In genomic region chr1:9942939-9943807, GRCh38 we compare ENCODE assay signal across 8 cellular contexts. TPM values are rescaled to one million over a fixed set of nuclear protein-coding genes. Genes with fewer than 3 reads are reported as not detected.
A peak's percentile ranks its signal among the peaks of the same experiment; 100 is the strongest.
DNase-seq lines count a peak whose midpoint lies in the region; ATAC-seq and TF ChIP-seq lines count a peak whose summit lies in the region.

LZIC (minus strand) TSS chr1:9943391; CDS start chr1:9936619, 6,772 bp downstream.
NMNAT1 (plus strand) TSS chr1:9943475; CDS start chr1:9972074, 28,599 bp downstream.

- peak within 1 kb of the TSS; percentile 33 to 97 (median 92) for H3K27ac ChIP-seq in heart right ventricle
- H3K27ac ChIP-seq in transverse colon = peak within 1 kb of the TSS; percentile 92 to 94 (median 94)

- DNase-seq in GM12865 (ENCODE audit: low read depth) = peak; percentile 98
- DNase-seq in NCI-H128 (lab: John Stamatoyannopoulos, UW; ENCODE audit: unreplicated experiment) = peak; percentile 89
- DNase-seq in SW480 (ENCODE audit: low spot score) = peak; percentile 89
- DNase-seq in adipocyte (ENCODE audit: low read depth) = peak; percentile 98
- DNase-seq in heart right ventricle = peak; percentile 92 to 93
- DNase-seq in pons (ENCODE audit: low spot score) = peak; percentile 89
- peak; percentile 95 for DNase-seq in transverse colon

- no peaks in the 10 kb centered on the region for H3K9me3 ChIP-seq in adipocyte (ENCODE audit: control insufficient read depth, low read length)
- no peaks in the 10 kb centered on the region for H3K9me3 ChIP-seq in heart right ventricle
- H3K9me3 ChIP-seq in transverse colon = no peaks in the 10 kb centered on the region

- H3K27me3 ChIP-seq in adipocyte (replicated peaks; ENCODE audit: control insufficient read depth, insufficient read depth, low read length) (no peaks in the 10 kb centered on the region), heart right ventricle (no peaks in the 10 kb centered on the region), transverse colon (no peaks in the 10 kb centered on the region)

- in situ Hi-C loops in transverse colon (cut with MboI; ENCODE audit: low pct_ligation_motif_present in 1 of 4, low pct_unique_long_range_greater_than_20kb in 1 of 4, low sequenced_read_pairs in 3 of 4) = loop anchor here in 1 of 4 donors (10.0 kb wide), 1 partner anchor 68 kb away; no protein-coding TSS in a partner anchor

- peaks cover 7% of the 10 kb centered on the region for H3K4me1 ChIP-seq in adipocyte (ENCODE audit: control insufficient read depth, insufficient read depth, low read length)
- peaks cover 4 to 32% (median 18%) of the 10 kb centered on the region in 9 donors for H3K4me1 ChIP-seq in heart right ventricle
- peaks cover 4 to 26% (median 15%) of the 10 kb centered on the region in 4 donors for H3K4me1 ChIP-seq in transverse colon

- peak within 1 kb of the TSS; percentile 98 for H3K9ac ChIP-seq in adipocyte (ENCODE audit: low read length)

- TF ChIP-seq CTCF in GM12865 (IDR thresholded peaks at IDR 0.05; ENCODE audit: insufficient read depth, low read depth, low read length, missing control alignments) (no peak), heart right ventricle (IDR thresholded peaks at IDR 0.05) (peak in 1 of 9 donors; percentile 12), transverse colon (IDR thresholded peaks at IDR 0.05) (peak in 2 of 5 experiments; percentile 17 to 25)

- 0% methylated on average over 55 of the region's 55 CpGs for WGBS in heart right ventricle, 2 donors
- WGBS in transverse colon (ENCODE audit: low coverage in 1 of 2), 2 donors = 0% methylated on average over 49 of the region's 55 CpGs; no CpG with 5 or more reads in 1 of the 2 donors

- TF ChIP-seq POLR2A in transverse colon (IDR thresholded peaks at IDR 0.05) = peak; percentile 97

- H3K4me3 ChIP-seq in GM12865 (ENCODE audit: low read depth, low read length) (peak within 1 kb of the TSS; percentile 97), adipocyte (ENCODE audit: low read length) (peak within 1 kb of the TSS; percentile 99), heart right ventricle (peak within 1 kb of the TSS; percentile 68 to 93 (median 78)), transverse colon (peak within 1 kb of the TSS; percentile 54 to 90 (median 61))

- TF ChIP-seq EP300 in transverse colon (IDR thresholded peaks at IDR 0.05; ENCODE audit: low read depth) = no peak

- intact Hi-C loops in heart right ventricle (cut with DNase I) (loop anchor here in 6 of 10 donors (1.0 to 10.0 kb wide), 7 partner anchors 66 to 392 kb away; partner anchors contain the start of gene UBE4B (in 2 of the 6)), transverse colon (cut with DNase I; ENCODE audit: low total_unique reads) (loop anchor here (2.0 kb wide), 1 partner anchor 68 kb away; no protein-coding TSS in a partner anchor)

- ATAC-seq in HG02759 (IDR thresholded peaks at IDR 0.05; ENCODE audit: unreplicated experiment) (peak; percentile 96), heart right ventricle (peak; percentile 99 to 100 (median 99))

- H3K36me3 ChIP-seq in adipocyte (ENCODE audit: control insufficient read depth, insufficient read depth, low read length, severe bottlenecking) = peaks cover 12% of the 10 kb centered on the region
- H3K36me3 ChIP-seq in heart right ventricle = peaks cover 0 to 47% (median 7%) of the 10 kb centered on the region in 9 donors
- peaks cover 0 to 6% (median 0%) of the 10 kb centered on the region in 4 donors for H3K36me3 ChIP-seq in transverse colon

RNA-seq across cellular contexts. Expression of gene LZIC, which starts in this region (rescaled TPM):
- total RNA-seq in heart right ventricle (10 to 100 TPM; 27.7 to 38.0 (median 34.2) TPM), transverse colon (10 to 100 TPM; 10.7 to 41.0 (median 26.6) TPM)
- polyA plus RNA-seq in heart right ventricle = 10 to 100 TPM; 13.4 to 20.6 TPM

RNA-seq across cellular contexts. Expression of gene NMNAT1, which starts in this region (rescaled TPM):
- 10 to 100 TPM; 14.2 to 23.7 (median 20.3) TPM for total RNA-seq in heart right ventricle
- polyA plus RNA-seq in heart right ventricle = 10 to 100 TPM in 1 of 2 donors, 1 to 10 TPM in 1; 9.6 to 14.3 TPM
- 10 to 100 TPM in 3 of 4 donors, 1 to 10 TPM in 1; 7.1 to 39.8 (median 17.9) TPM for total RNA-seq in transverse colon

Comparison
In these comparisons a context has a peak if more than half of its experiments do, and no peak if none do; other contexts are left out.
1. Peak in every context shown above with its lines: DNase-seq, ATAC-seq, H3K4me3 ChIP-seq and H3K27ac ChIP-seq.